9 cellular contexts compared by ENCODE assay signal in genomic region chr17:29640413-29640812, GRCh38. TPM values are rescaled to one million over a fixed set of nuclear protein-coding genes. Genes with fewer than 3 reads are reported as not detected.
DNase-seq lines count a peak whose midpoint lies in the region; ATAC-seq and TF ChIP-seq lines count a peak whose summit lies in the region.
"Had no signal": no experiment of that assay in that cellular context is flagged by ENCODE, and none has a peak within 500 bp of the region (broad histone marks: within the 10 kb centered on the region; RNA-seq: fewer than 3 reads in every experiment).

No MANE protein-coding gene starts in this region.

- H4K5ac ChIP-seq in IMR-90 (ENCODE audit: low read depth, low read length) = no peak overlapping the region

- peaks cover 0 to 35% (median 19%) of the 10 kb centered on the region in 7 donors for H3K4me1 Mint-ChIP-seq in naive thymus-derived CD4-positive, alpha-beta T cell

- CTCF ChIA-PET in AG04449 (lab: Yijun Ruan, JAX) = interaction anchor here (1.0 to 8.2 kb wide), 19 partner anchors 12 to 465 kb away, joined by 3 to 170 read pairs (median 7); partner anchors contain the start of genes CORO6 and SSH2
- CTCF ChIA-PET in IMR-90 (lab: Yijun Ruan, JAX) = interaction anchor here (1.0 to 3.7 kb wide), 5 partner anchors 22 to 291 kb away, joined by 3 to 32 read pairs (median 10); no protein-coding TSS in a partner anchor
- CTCF ChIA-PET in naive thymus-derived CD4-positive, alpha-beta T cell (lab: Charles Lee) = interaction anchor here (0.6 to 7.6 kb wide), 7 partner anchors 13 to 290 kb away, joined by 3 to 122 read pairs (median 5); partner anchors contain the start of gene SSH2

- H3K18ac ChIP-seq in IMR-90 (ENCODE audit: low read depth, low read length) = 0 out of 2 replicates have a peak overlapping the region, but pooled peaks have one; percentile 4

- DNase-seq in AG04449 (ENCODE audit: low read depth, low spot score) (peak; percentile 57), IMR-90 (peak; percentile 74), coronary artery (ENCODE audit: low spot score) (no peak), activated gamma-delta T cell treated with Interleukin-2 at 50 U/mL for 16 hours (no peak), pons (ENCODE audit: low spot score) (no peak), mucosa of gallbladder (ENCODE audit: low spot score) (no peak), NCI-H1105 treated with DMSO at 0.1 percent for 48 hours (lab: John Stamatoyannopoulos, UW) (no peak)
- DNase-seq in naive thymus-derived CD4-positive, alpha-beta T cell = no peak
- DNase-seq: NCI-H187 treated with DMSO at 0.1 percent for 48 hours had no signal

- H3K27me3 ChIP-seq in IMR-90 (ENCODE audit: control insufficient read depth, insufficient read depth, low read length) = no peaks in the 10 kb centered on the region
- no peaks in the 10 kb centered on the region for H3K27me3 ChIP-seq in naive thymus-derived CD4-positive, alpha-beta T cell (ENCODE audit: control insufficient read depth in 2 of 2, insufficient read depth in 2 of 2, low read length in 2 of 2)

- in situ Hi-C loops in IMR-90 (cut with MboI; ENCODE audit: low sequenced_read_pairs) = loop anchor here (5.0 to 10.0 kb wide), 2 partner anchors 137 to 294 kb away; partner anchors contain the start of gene SSH2

- H3K9me3 Mint-ChIP-seq in naive thymus-derived CD4-positive, alpha-beta T cell = peaks cover 0 to 2% (median 0%) of the 10 kb centered on the region in 11 donors

- H3K27ac ChIP-seq in IMR-90 (ENCODE audit: insufficient read depth, low read length) (peak overlapping the region; percentile 48; the same call in 1 of the 2 replicates), coronary artery (peak overlapping the region; percentile 51 to 76)
- H3K27ac ChIP-seq in naive thymus-derived CD4-positive, alpha-beta T cell (ENCODE audit: low read depth, low read length) = no peak overlapping the region

- dilution Hi-C loops in IMR-90 (cut with HindIII; ENCODE audit: low sequenced_read_pairs, unreplicated experiment) = no loop called here

- H3K9ac ChIP-seq in IMR-90 (ENCODE audit: low read depth, low read length) = no peak overlapping the region

- H3K4me3 Mint-ChIP-seq in naive thymus-derived CD4-positive, alpha-beta T cell = no peak overlapping the region

- TF ChIP-seq CTCF in AG04449 (IDR thresholded peaks at IDR 0.05; ENCODE audit: insufficient read depth, low read length, missing control alignments) = no peak
- no peak for TF ChIP-seq CTCF in IMR-90 (conservative IDR thresholded peaks at IDR 0.05; ENCODE audit: low read depth, low read length)
- no peak for TF ChIP-seq CTCF in coronary artery (IDR thresholded peaks at IDR 0.05)

- TF ChIP-seq POLR2A in IMR-90 (IDR thresholded peaks at IDR 0.05; ENCODE audit: low read depth, low read length) = no peak

- intact Hi-C loops in IMR-90 (cut with micrococcal nuclease) = no loop called here
- intact Hi-C loops in naive thymus-derived CD4-positive, alpha-beta T cell (cut with micrococcal nuclease) = loop anchor here (5.0 kb wide), 2 partner anchors 37 to 382 kb away; no protein-coding TSS in a partner anchor

- H3K9me1 ChIP-seq in IMR-90 (ENCODE audit: insufficient read depth, low read length) = peaks cover 5% of the 10 kb centered on the region

- H3K56ac ChIP-seq in IMR-90 (ENCODE audit: extremely low read depth, insufficient read depth, low read length) = no peak overlapping the region

- H2AK9ac ChIP-seq in IMR-90 (replicated peaks; ENCODE audit: low read depth, low read length, poor library complexity) = no peak overlapping the region

- 0 out of 2 replicates have a peak overlapping the region, but pooled peaks have one; percentile 6 for H3K14ac ChIP-seq in IMR-90 (replicated peaks; ENCODE audit: low read depth, low read length)

- no peak for TF ChIP-seq RAD21 in IMR-90 (IDR thresholded peaks at IDR 0.05; ENCODE audit: low read length)

- no peak overlapping the region for H2BK120ac ChIP-seq in IMR-90 (ENCODE audit: low read depth, low read length)

- no peaks in the 10 kb centered on the region for H3K9me3 ChIP-seq in IMR-90 (ENCODE audit: control insufficient read depth, insufficient read depth, low read length)
- no peaks in the 10 kb centered on the region for H3K9me3 ChIP-seq in naive thymus-derived CD4-positive, alpha-beta T cell (ENCODE audit: control insufficient read depth in 2 of 3, low read length in 3 of 3)

- no peak overlapping the region for H3K23ac ChIP-seq in IMR-90 (ENCODE audit: low read depth, low read length)

- peaks cover 0 to 21% (median 15%) of the 10 kb centered on the region in 5 donors for H3K36me3 Mint-ChIP-seq in naive thymus-derived CD4-positive, alpha-beta T cell

- 0 out of 2 replicates have a peak overlapping the region, but pooled peaks have one; percentile 32 for H3K4ac ChIP-seq in IMR-90 (ENCODE audit: low read depth, low read length)

- no peaks in the 10 kb centered on the region for H4K20me1 ChIP-seq in IMR-90 (ENCODE audit: insufficient read depth, low read length)

- peaks cover 6% of the 10 kb centered on the region; the same call in 1 of the 2 replicates for H3K36me3 ChIP-seq in IMR-90 (ENCODE audit: control insufficient read depth, insufficient read depth, low read length)
- peaks cover 0 to 49% (median 5%) of the 10 kb centered on the region in 3 experiments for H3K36me3 ChIP-seq in naive thymus-derived CD4-positive, alpha-beta T cell (ENCODE audit: control insufficient read depth in 2 of 3, insufficient read depth in 3 of 3, low read length in 3 of 3)

- no peak overlapping the region for H2BK15ac ChIP-seq in IMR-90 (ENCODE audit: low read depth, low read length)

- ATAC-seq in IMR-90 (ENCODE audit: low read depth) = peak; percentile 18
- ATAC-seq in naive thymus-derived CD4-positive, alpha-beta T cell = no peak

- peak overlapping the region; percentile 57 for H2BK5ac ChIP-seq in IMR-90 (ENCODE audit: low read depth, low read length, poor library complexity, severe bottlenecking)

- H3K27ac Mint-ChIP-seq in naive thymus-derived CD4-positive, alpha-beta T cell = peak overlapping the region in 8 of 9 donors; percentile 40 to 88 (median 61)

- no peak overlapping the region for H4K91ac ChIP-seq in IMR-90 (ENCODE audit: insufficient read depth, low read depth, low read length)

- H2BK20ac ChIP-seq in IMR-90 (ENCODE audit: low read depth, low read length) = no peak overlapping the region

- no peak overlapping the region for H2AFZ ChIP-seq in IMR-90 (replicated peaks; ENCODE audit: low read length, poor library complexity)

- peaks cover 20% of the 10 kb centered on the region for H3K4me1 ChIP-seq in IMR-90 (ENCODE audit: control insufficient read depth, insufficient read depth, low read length)
- no peaks in the 10 kb centered on the region for H3K4me1 ChIP-seq in naive thymus-derived CD4-positive, alpha-beta T cell (ENCODE audit: control insufficient read depth in 2 of 2, insufficient read depth in 2 of 2, low read length in 2 of 2)

- no TSS peak for BruUV-seq in IMR-90 (replicated peaks; lab: Mats Ljungman, UMichigan)

- POLR2A ChIA-PET in AG04449 (lab: Yijun Ruan, JAX) (interaction anchor here (0.7 kb wide), 1 partner anchor 189 kb away, joined by 3 read pairs; no protein-coding TSS in a partner anchor), IMR-90 (lab: Charles Lee; ENCODE audit: unreplicated experiment) (no interaction called here)
- POLR2A ChIA-PET in naive thymus-derived CD4-positive, alpha-beta T cell (lab: Charles Lee) = no interaction called here

- no peak overlapping the region for H3K4me3 ChIP-seq in AG04449 (ENCODE audit: low read depth, low read length)
- H3K4me3 ChIP-seq in IMR-90 (ENCODE audit: insufficient read depth, low read depth, low read length) = no peak overlapping the region
- H3K4me3 ChIP-seq in coronary artery = no peak overlapping the region
- H3K4me3 ChIP-seq in naive thymus-derived CD4-positive, alpha-beta T cell (ENCODE audit: low read length) = no peak overlapping the region

- H3K27me3 Mint-ChIP-seq in naive thymus-derived CD4-positive, alpha-beta T cell = no peaks in the 10 kb centered on the region

- peak overlapping the region; percentile 37; the same call in 1 of the 2 replicates for H3K4me2 ChIP-seq in IMR-90 (ENCODE audit: low read depth, low read length)

- H4K8ac ChIP-seq in IMR-90 (ENCODE audit: low read depth in 2 of 2, low read length in 2 of 2) = no peak overlapping the region; a peak in 1 of 4 replicates

- peaks cover 0 to 6% of the 10 kb centered on the region in 2 experiments; a peak in 1 of 4 replicates for H3K79me1 ChIP-seq in IMR-90 (ENCODE audit: low read depth in 1 of 2, low read length in 2 of 2)

- WGBS in IMR-90 (ENCODE audit: extremely low coverage in 2 of 2, insufficient read length in 1 of 2), 2 experiments = no CpG with 5 or more reads among the region's 2 CpGs

- no peak overlapping the region for H2AK5ac ChIP-seq in IMR-90 (ENCODE audit: low read depth, low read length)

TF ChIP-seq in IMR-90, 13 proteins besides CTCF, POLR2A, EP300 and RAD21 (continues in another document):
- TF ChIP-seq MAFK (IDR thresholded peaks at IDR 0.05; ENCODE audit: low read depth, low read length) (no peak), RCOR1 (IDR thresholded peaks at IDR 0.05; ENCODE audit: insufficient replicate concordance, low read length) (no peak), CEBPB (IDR thresholded peaks at IDR 0.05; ENCODE audit: low read depth, low read length) (peak; percentile 42; the same call in 1 of the 2 replicates), MXI1 (IDR thresholded peaks at IDR 0.05; ENCODE audit: borderline replicate concordance, low read depth, low read length) (peak; percentile 62; the same call in 1 of the 2 replicates)

RNA-seq across cellular contexts. Expression of gene CORO6, which starts 17.7 kb away (rescaled TPM):
- total RNA-seq in IMR-90 (2012; rRNA removed) (2.8 and 3.4 TPM in 2 replicates), mucosa of gallbladder (12.9 TPM)
- 7.6 and 7.8 TPM in 2 replicates for polyA plus RNA-seq in IMR-90 (2012; rRNA removed)
- polyA plus RNA-seq in IMR-90 (2012; cell fraction: cytosol; rRNA removed) = 1.4 and 2.8 TPM in 2 replicates
- polyA plus RNA-seq in IMR-90 (2012; cell fraction: nucleus; rRNA removed; ENCODE audit: low replicate concordance) = 139 and 203 TPM in 2 replicates
- 1 to 10 TPM; 1.4 to 3.1 (median 1.7) TPM for total RNA-seq in naive thymus-derived CD4-positive, alpha-beta T cell
- under 1 TPM; 0.15 to 0.35 TPM for polyA plus RNA-seq in naive thymus-derived CD4-positive, alpha-beta T cell

RNA-seq across cellular contexts. Expression of gene ANKRD13B, which starts 47.5 kb away (rescaled TPM):
- 0.90 and 1.1 TPM in 2 replicates for total RNA-seq in IMR-90 (2012; rRNA removed)
- polyA plus RNA-seq in IMR-90 (2012; rRNA removed) = 4.0 and 5.2 TPM in 2 replicates
- polyA plus RNA-seq in IMR-90 (2012; cell fraction: cytosol; rRNA removed) = 1.9 and 4.4 TPM in 2 replicates
- 27.5 and 68.3 TPM in 2 replicates for polyA plus RNA-seq in IMR-90 (2012; cell fraction: nucleus; rRNA removed; ENCODE audit: low replicate concordance)
- total RNA-seq in naive thymus-derived CD4-positive, alpha-beta T cell = 1 to 10 TPM in 3 of 5 experiments, under 1 TPM in 2; 0.70 to 9.8 (median 1.5) TPM
- polyA plus RNA-seq in naive thymus-derived CD4-positive, alpha-beta T cell = under 1 TPM in 1 of 2 donors, not detected in 1; 0.51 TPM
- 13.4 TPM for total RNA-seq in mucosa of gallbladder

RNA-seq across cellular contexts. Expression of gene GIT1, which starts 51.0 kb away (rescaled TPM):
- total RNA-seq in IMR-90 (2012; rRNA removed) (13.3 and 14.2 TPM in 2 replicates), mucosa of gallbladder (56.1 TPM)
- polyA plus RNA-seq in IMR-90 (2012; rRNA removed) = 34.2 and 37.1 TPM in 2 replicates
- polyA plus RNA-seq in IMR-90 (2012; cell fraction: cytosol; rRNA removed) = 25.3 and 30.3 TPM in 2 replicates
- 57.7 and 127 TPM in 2 replicates for polyA plus RNA-seq in IMR-90 (2012; cell fraction: nucleus; rRNA removed; ENCODE audit: low replicate concordance)
- 10 to 100 TPM; 42.5 to 76.3 (median 62.4) TPM for total RNA-seq in naive thymus-derived CD4-positive, alpha-beta T cell
- 10 to 100 TPM in 1 of 2 donors, 1 to 10 TPM in 1; 6.8 to 20.0 TPM for polyA plus RNA-seq in naive thymus-derived CD4-positive, alpha-beta T cell

Comparison
In these comparisons a context has a peak if more than half of its experiments do, and no peak if none do; other contexts are left out.
1. DNase-seq: peak in AG04449 (single experiment) and IMR-90 (single experiment); none in coronary artery (single experiment), naive thymus-derived CD4-positive, alpha-beta T cell (0 of 9), activated gamma-delta T cell treated with Interleukin-2 at 50 U/mL for 16 hours (single experiment), pons (single experiment), mucosa of gallbladder (single experiment) and NCI-H1105 treated with DMSO at 0.1 percent for 48 hours (single experiment).